8 cellular contexts compared by ENCODE assay signal in genomic region chrX:16786791-16787735, GRCh38. TPM values are rescaled to one million over a fixed set of nuclear protein-coding genes. Genes with fewer than 3 reads are reported as not detected.
DNase-seq lines count a peak whose midpoint lies in the region; ATAC-seq and TF ChIP-seq lines count a peak whose summit lies in the region.

No MANE protein-coding gene starts in this region.

- H3K27ac Mint-ChIP-seq in natural killer cell treated with Interleukin-12 subunit alpha and Interleukin-12 subunit beta and Interleukin-15 and Interleukin-18, amount 100 ng/mL, for 72 hours: peak overlapping the region; percentile 49 to 82

- no peaks in the 10 kb centered on the region for H3K27me3 ChIP-seq in thoracic aorta (replicated peaks; ENCODE audit: insufficient read depth)

- H3K4me3 Mint-ChIP-seq in natural killer cell treated with Interleukin-12 subunit alpha and Interleukin-12 subunit beta and Interleukin-15 and Interleukin-18, amount 100 ng/mL, for 72 hours: peak overlapping the region; percentile 94

- H3K27ac ChIP-seq in thoracic aorta: peak overlapping the region; percentile 72 to 79

- H3K4me1 ChIP-seq in thoracic aorta (ENCODE audit: control insufficient read depth in 1 of 2, low read depth in 2 of 2): peaks cover 0 to 6% of the 10 kb centered on the region in 2 donors

- no peak for TF ChIP-seq CTCF in thoracic aorta (IDR thresholded peaks at IDR 0.05)

- H3K36me3 ChIP-seq in thoracic aorta: no peaks in the 10 kb centered on the region

- H3K9me3 ChIP-seq in thoracic aorta: no peaks in the 10 kb centered on the region

- H3K9me3 Mint-ChIP-seq in natural killer cell treated with Interleukin-12 subunit alpha and Interleukin-12 subunit beta and Interleukin-15 and Interleukin-18, amount 100 ng/mL, for 72 hours: no peaks in the 10 kb centered on the region

- peak overlapping the region; percentile 80 for H3K4me3 ChIP-seq in thoracic aorta

- ATAC-seq in GM19438 (IDR thresholded peaks at IDR 0.05; ENCODE audit: low read depth, unreplicated experiment) (peak; percentile 28), esophagus mucosa (peak; percentile 24), thoracic aorta (ENCODE audit: insufficient number of reproducible peaks, low FRiP score, low read depth) (no peak)
- ATAC-seq in natural killer cell treated with Interleukin-12 subunit alpha and Interleukin-12 subunit beta and Interleukin-15 and Interleukin-18, amount 100 ng/mL, for 72 hours: peak in 1 of 2 donors; percentile 36

- H3K4me1 Mint-ChIP-seq in natural killer cell treated with Interleukin-12 subunit alpha and Interleukin-12 subunit beta and Interleukin-15 and Interleukin-18, amount 100 ng/mL, for 72 hours (ENCODE audit: low read depth in 2 of 2): peaks cover 6 to 15% of the 10 kb centered on the region in 2 donors

- no peaks in the 10 kb centered on the region for H3K27me3 Mint-ChIP-seq in natural killer cell treated with Interleukin-12 subunit alpha and Interleukin-12 subunit beta and Interleukin-15 and Interleukin-18, amount 100 ng/mL, for 72 hours

- DNase-seq in AG08396 (ENCODE audit: low spot score) (peak; percentile 50), NAMALWA (ENCODE audit: low spot score) (peak; percentile 45), activated T-cell treated with anti-CD3 and anti-CD28 coated beads for 4 hours (peak; percentile 27), thoracic aorta (ENCODE audit: low spot score) (no peak), NCI-H1105 (lab: John Stamatoyannopoulos, UW) (no peak)
- DNase-seq in natural killer cell treated with Interleukin-12 subunit alpha and Interleukin-12 subunit beta and Interleukin-15 and Interleukin-18, amount 100 ng/mL, for 72 hours (ENCODE audit: low spot score): peak; percentile 63

- no peaks in the 10 kb centered on the region for H3K36me3 Mint-ChIP-seq in natural killer cell treated with Interleukin-12 subunit alpha and Interleukin-12 subunit beta and Interleukin-15 and Interleukin-18, amount 100 ng/mL, for 72 hours

RNA-seq across cellular contexts. Expression of gene TXLNG, which starts 0.8 kb away (rescaled TPM):
- total RNA-seq in esophagus mucosa: 8.5 TPM
- total RNA-seq in natural killer cell treated with Interleukin-12 subunit alpha and Interleukin-12 subunit beta and Interleukin-15 and Interleukin-18, amount 100 ng/mL, for 72 hours: 10 to 100 TPM; 15.3 to 16.0 TPM
- total RNA-seq in thoracic aorta: 10 to 100 TPM; 11.1 to 19.9 TPM

Comparison
In these comparisons a context has a peak if more than half of its experiments do, and no peak if none do; other contexts are left out.
1. DNase-seq: peak in AG08396 (single experiment), NAMALWA (single experiment), activated T-cell treated with anti-CD3 and anti-CD28 coated beads for 4 hours (single experiment) and natural killer cell treated with Interleukin-12 subunit alpha and Interleukin-12 subunit beta and Interleukin-15 and Interleukin-18, amount 100 ng/mL, for 72 hours (single experiment); none in thoracic aorta (single experiment) and NCI-H1105 (single experiment).